9 cellular contexts compared by ENCODE assay signal in the genomic region with DNA sequence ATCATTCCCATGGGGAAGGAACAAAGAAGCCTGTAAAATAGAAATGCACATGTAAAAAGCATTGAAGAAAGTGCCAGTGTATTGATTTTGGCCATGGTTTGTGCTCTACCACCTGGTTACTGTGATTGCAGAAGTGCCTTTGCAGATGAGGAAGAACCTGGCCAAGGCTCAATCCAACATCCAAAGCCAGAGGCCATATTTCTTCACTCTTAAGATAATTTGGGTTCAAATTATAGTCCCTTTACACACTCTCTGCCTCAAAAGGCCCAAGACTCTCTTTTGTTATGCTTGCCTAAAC.
DNase-seq lines count a peak whose midpoint lies in the region; ATAC-seq and TF ChIP-seq lines count a peak whose summit lies in the region.
"Had no signal": no experiment of that assay in that cellular context is flagged by ENCODE, and none has a peak within 500 bp of the region (broad histone marks: within the 10 kb centered on the region; RNA-seq: fewer than 3 reads in every experiment).

No MANE protein-coding gene starts in this region.

- peaks cover 0 to 12% (median 5%) of the 10 kb centered on the region in 4 donors for H3K4me1 ChIP-seq in stomach

- H3K9me3 ChIP-seq in stomach = peaks cover 0 to 6% (median 3%) of the 10 kb centered on the region in 4 donors

- ATAC-seq in GM18868 (IDR thresholded peaks at IDR 0.05; ENCODE audit: unreplicated experiment) = peak; percentile 45
- ATAC-seq in GM21360 (IDR thresholded peaks at IDR 0.05; ENCODE audit: unreplicated experiment) = peak; percentile 30
- peak; percentile 23 for ATAC-seq in HG03139 (IDR thresholded peaks at IDR 0.05; ENCODE audit: unreplicated experiment)

- peak overlapping the region; percentile 57 for H3K27ac Mint-ChIP-seq in glutamatergic neuron (ENCODE audit: unreplicated experiment)
- H3K27ac Mint-ChIP-seq: naive B cell had no signal

- no peaks in the 10 kb centered on the region for H3K27me3 Mint-ChIP-seq in glutamatergic neuron (ENCODE audit: unreplicated experiment)

- TF ChIP-seq CTCF in glutamatergic neuron (IDR thresholded peaks at IDR 0.05; ENCODE audit: partially characterized antibody, unreplicated experiment) (no peak), stomach (IDR thresholded peaks at IDR 0.05) (no peak)

- peaks cover 0 to 39% (median 37%) of the 10 kb centered on the region in 4 donors for H3K36me3 ChIP-seq in stomach

- no peak overlapping the region for H3K4me3 Mint-ChIP-seq in glutamatergic neuron (ENCODE audit: unreplicated experiment)
- H3K4me3 Mint-ChIP-seq: naive B cell had no signal

- DNase-seq in glutamatergic neuron = no peak
- DNase-seq in foreskin melanocyte = no peak
- DNase-seq in stomach = no peak
- DNase-seq in NCI-H1417 treated with DMSO at 0.1 percent for 48 hours (lab: John Stamatoyannopoulos, UW) = no peak
- DNase-seq: naive B cell had no signal

- no peak overlapping the region for H3K4me3 ChIP-seq in stomach

- no peaks in the 10 kb centered on the region for H3K27me3 ChIP-seq in stomach

- peaks cover 31% of the 10 kb centered on the region for H3K4me1 Mint-ChIP-seq in glutamatergic neuron (ENCODE audit: low read depth, unreplicated experiment)
- H3K4me1 Mint-ChIP-seq: naive B cell had no signal

- H3K27ac ChIP-seq in stomach = no peak overlapping the region
- H3K27ac ChIP-seq: HL-60 had no signal

- TF ChIP-seq EP300 in stomach (IDR thresholded peaks at IDR 0.05) = no peak

- intact Hi-C loops in stomach (cut with DNase I; ENCODE audit: low total_unique reads) = no loop called here

- no peak for TF ChIP-seq POLR2A in stomach (IDR thresholded peaks at IDR 0.05)

- H3K36me3 Mint-ChIP-seq in glutamatergic neuron (ENCODE audit: unreplicated experiment) = no peaks in the 10 kb centered on the region

- H3K9me3 Mint-ChIP-seq in glutamatergic neuron (ENCODE audit: unreplicated experiment) = peaks cover 3% of the 10 kb centered on the region
